ENCODE assay signal across 18 cellular contexts in the genomic region with DNA sequence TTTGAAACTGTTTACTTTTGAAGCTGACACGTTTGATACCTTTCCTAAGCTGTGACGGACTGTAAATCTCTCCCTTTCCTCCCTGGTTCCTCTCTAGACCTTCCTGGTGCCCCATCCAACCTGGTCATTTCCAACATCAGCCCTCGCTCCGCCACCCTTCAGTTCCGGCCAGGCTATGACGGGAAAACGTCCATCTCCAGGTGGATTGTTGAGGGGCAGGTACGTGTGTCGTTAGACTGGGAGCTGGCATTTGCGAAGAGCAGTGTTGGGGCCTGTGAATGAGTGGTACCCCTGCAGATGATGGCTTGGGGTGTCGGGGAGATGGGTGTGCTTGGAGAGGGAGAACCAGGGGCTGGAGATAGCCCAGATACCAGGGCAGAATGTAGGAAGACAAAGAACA.
DNase-seq lines count a peak whose midpoint lies in the region; ATAC-seq and TF ChIP-seq lines count a peak whose summit lies in the region.
"Had no signal": no experiment of that assay in that cellular context is flagged by ENCODE, and none has a peak within 500 bp of the region (broad histone marks: within the 10 kb centered on the region; RNA-seq: fewer than 3 reads in every experiment).

No MANE protein-coding gene starts in this region.

- H3K4me3 Mint-ChIP-seq in activated CD8-positive, alpha-beta memory T cell treated with anti-CD3 and anti-CD28 coated beads, Interleukin-2, amount 10 ng/mL, durations not matched to agents 7 days and 5 days = no peak overlapping the region
- H3K4me3 Mint-ChIP-seq in endodermal cell (no peak overlapping the region), neural crest cell (no peak overlapping the region), type B pancreatic cell (no peak overlapping the region)
- H3K4me3 Mint-ChIP-seq: CD14-positive monocyte; CD4-positive, alpha-beta memory T cell; HFFc6 had no signal

- 94 to 98% methylated on average over 5 to 11 of the region's 11 CpGs for WGBS in endodermal cell (ENCODE audit: insufficient coverage in 1 of 2, insufficient read length in 1 of 2), 2 experiments

- no peaks in the 10 kb centered on the region for H3K4me1 Mint-ChIP-seq in activated CD8-positive, alpha-beta memory T cell treated with anti-CD3 and anti-CD28 coated beads, Interleukin-2, amount 10 ng/mL, durations not matched to agents 7 days and 5 days
- H3K4me1 Mint-ChIP-seq in endodermal cell (peaks cover under 1% of the 10 kb centered on the region), neural crest cell (no peaks in the 10 kb centered on the region), type B pancreatic cell (ENCODE audit: unreplicated experiment) (peaks cover 1% of the 10 kb centered on the region)
- H3K4me1 Mint-ChIP-seq: CD14-positive monocyte; CD4-positive, alpha-beta memory T cell had no signal

- DNase-seq in activated CD8-positive, alpha-beta memory T cell treated with anti-CD3 and anti-CD28 coated beads for 24 hours = peak; percentile 30
- no peak for DNase-seq in activated CD8-positive, alpha-beta memory T cell treated with anti-CD3 and anti-CD28 coated beads, Interleukin-2, amount 10 ng/mL, durations not matched to agents 7 days and 5 days
- DNase-seq in endodermal cell = peak; percentile 10
- no peak for DNase-seq in neural crest cell (ENCODE audit: low read depth, low spot score)
- DNase-seq in type B pancreatic cell (ENCODE audit: extremely low spot score, unreplicated experiment) = peak; percentile 39
- no peak for DNase-seq in mucosa of descending colon
- no peak for DNase-seq in KBM-7
- no peak for DNase-seq in activated CD4-positive, alpha-beta T cell treated with anti-CD3 and anti-CD28 coated beads for 48 hours
- DNase-seq: 8988T; CD4-positive, alpha-beta memory T cell; DMS79 treated with DMSO at 0.1 percent for 48 hours; GF-D8; GOT3; H7; HFFc6 had no signal

- H3K36me3 ChIP-seq in endodermal cell (ENCODE audit: control insufficient read depth, insufficient read depth, low read length) (no peaks in the 10 kb centered on the region), mucosa of descending colon (ENCODE audit: low read depth) (no peaks in the 10 kb centered on the region)
- H3K36me3 ChIP-seq: BLaER1 had no signal

- no peaks in the 10 kb centered on the region for H3K27me3 ChIP-seq in endodermal cell (ENCODE audit: control insufficient read depth, insufficient read depth, low read length, poor library complexity, severe bottlenecking)
- H3K27me3 ChIP-seq: BLaER1 had no signal

- in situ Hi-C loops in KBM-7 (cut with MboI; ENCODE audit: low pct_unique_long_range_greater_than_20kb, low sequenced_read_pairs) = no loop called here

- no peak overlapping the region for H3K4me3 ChIP-seq in endodermal cell (ENCODE audit: low read length)
- H3K4me3 ChIP-seq in mucosa of descending colon = no peak overlapping the region
- H3K4me3 ChIP-seq: BLaER1 had no signal

- H3K4me1 ChIP-seq in endodermal cell (ENCODE audit: control insufficient read depth, insufficient read depth, low read length) (no peaks in the 10 kb centered on the region), mucosa of descending colon (ENCODE audit: low read depth) (no peaks in the 10 kb centered on the region)

- CTCF ChIA-PET in activated CD8-positive, alpha-beta memory T cell treated with anti-CD3 and anti-CD28 coated beads, Interleukin-2, amount 10 ng/mL, durations not matched to agents 7 days and 5 days (lab: Charles Lee) = no interaction called here

- TF ChIP-seq CTCF in endodermal cell (conservative IDR thresholded peaks at IDR 0.05) (no peak), neural crest cell (conservative IDR thresholded peaks at IDR 0.05) (no peak), type B pancreatic cell (conservative IDR thresholded peaks at IDR 0.05) (no peak), mucosa of descending colon (IDR thresholded peaks at IDR 0.05) (no peak)

- no peaks in the 10 kb centered on the region for H3K36me3 Mint-ChIP-seq in activated CD8-positive, alpha-beta memory T cell treated with anti-CD3 and anti-CD28 coated beads, Interleukin-2, amount 10 ng/mL, durations not matched to agents 7 days and 5 days
- H3K36me3 Mint-ChIP-seq in endodermal cell (ENCODE audit: low read depth) (peaks cover 31% of the 10 kb centered on the region), neural crest cell (ENCODE audit: low read depth) (peaks cover 16% of the 10 kb centered on the region), type B pancreatic cell (peaks cover 20% of the 10 kb centered on the region)
- H3K36me3 Mint-ChIP-seq: CD14-positive monocyte; CD4-positive, alpha-beta memory T cell had no signal

- no peak overlapping the region for H3K9ac ChIP-seq in endodermal cell (ENCODE audit: extremely low read depth, low read length, poor library complexity, severe bottlenecking)
- H3K9ac ChIP-seq: BLaER1 had no signal

- no peak overlapping the region for H3K27ac Mint-ChIP-seq in activated CD8-positive, alpha-beta memory T cell treated with anti-CD3 and anti-CD28 coated beads, Interleukin-2, amount 10 ng/mL, durations not matched to agents 7 days and 5 days
- H3K27ac Mint-ChIP-seq in endodermal cell = no peak overlapping the region
- H3K27ac Mint-ChIP-seq in neural crest cell (ENCODE audit: unreplicated experiment) = peak overlapping the region; percentile 58
- no peak overlapping the region for H3K27ac Mint-ChIP-seq in type B pancreatic cell
- H3K27ac Mint-ChIP-seq: CD4-positive, alpha-beta memory T cell; HFFc6 had no signal

- no peaks in the 10 kb centered on the region for H3K27me3 Mint-ChIP-seq in activated CD8-positive, alpha-beta memory T cell treated with anti-CD3 and anti-CD28 coated beads, Interleukin-2, amount 10 ng/mL, durations not matched to agents 7 days and 5 days
- H3K27me3 Mint-ChIP-seq in endodermal cell (ENCODE audit: insufficient read depth) (no peaks in the 10 kb centered on the region), neural crest cell (ENCODE audit: low read depth) (no peaks in the 10 kb centered on the region), type B pancreatic cell (no peaks in the 10 kb centered on the region)

- H3K9me3 ChIP-seq in endodermal cell (ENCODE audit: control insufficient read depth, low read length) (no peaks in the 10 kb centered on the region), mucosa of descending colon (no peaks in the 10 kb centered on the region)

- H3K27ac ChIP-seq in endodermal cell (ENCODE audit: low read depth, low read length) = no peak overlapping the region
- H3K27ac ChIP-seq: BLaER1 had no signal

- no peak for ATAC-seq in activated CD8-positive, alpha-beta memory T cell treated with anti-CD3 and anti-CD28 coated beads, Interleukin-2, amount 10 ng/mL, durations not matched to agents 7 days and 5 days
- ATAC-seq in mucosa of descending colon = no peak
- ATAC-seq: HCT116 had no signal

- intact Hi-C loops in mucosa of descending colon (cut with DNase I, micrococcal nuclease) = no loop called here

- H3K9me3 Mint-ChIP-seq in activated CD8-positive, alpha-beta memory T cell treated with anti-CD3 and anti-CD28 coated beads, Interleukin-2, amount 10 ng/mL, durations not matched to agents 7 days and 5 days (ENCODE audit: low read depth) = no peaks in the 10 kb centered on the region
- H3K9me3 Mint-ChIP-seq in endodermal cell (peaks cover 6% of the 10 kb centered on the region), neural crest cell (peaks cover 6% of the 10 kb centered on the region), type B pancreatic cell (peaks cover 5% of the 10 kb centered on the region)

Comparison
In these comparisons a context has a peak if more than half of its experiments do, and no peak if none do; other contexts are left out.
1. DNase-seq: peak in activated CD8-positive, alpha-beta memory T cell treated with anti-CD3 and anti-CD28 coated beads for 24 hours (single experiment), endodermal cell (single experiment) and type B pancreatic cell (single experiment); none in activated CD8-positive, alpha-beta memory T cell treated with anti-CD3 and anti-CD28 coated beads, Interleukin-2, amount 10 ng/mL, durations not matched to agents 7 days and 5 days (single experiment), neural crest cell (single experiment), mucosa of descending colon (0 of 3), KBM-7 (single experiment) and activated CD4-positive, alpha-beta T cell treated with anti-CD3 and anti-CD28 coated beads for 48 hours (single experiment).